ENCODE assay signal across 8 cellular contexts in the genomic region with DNA sequence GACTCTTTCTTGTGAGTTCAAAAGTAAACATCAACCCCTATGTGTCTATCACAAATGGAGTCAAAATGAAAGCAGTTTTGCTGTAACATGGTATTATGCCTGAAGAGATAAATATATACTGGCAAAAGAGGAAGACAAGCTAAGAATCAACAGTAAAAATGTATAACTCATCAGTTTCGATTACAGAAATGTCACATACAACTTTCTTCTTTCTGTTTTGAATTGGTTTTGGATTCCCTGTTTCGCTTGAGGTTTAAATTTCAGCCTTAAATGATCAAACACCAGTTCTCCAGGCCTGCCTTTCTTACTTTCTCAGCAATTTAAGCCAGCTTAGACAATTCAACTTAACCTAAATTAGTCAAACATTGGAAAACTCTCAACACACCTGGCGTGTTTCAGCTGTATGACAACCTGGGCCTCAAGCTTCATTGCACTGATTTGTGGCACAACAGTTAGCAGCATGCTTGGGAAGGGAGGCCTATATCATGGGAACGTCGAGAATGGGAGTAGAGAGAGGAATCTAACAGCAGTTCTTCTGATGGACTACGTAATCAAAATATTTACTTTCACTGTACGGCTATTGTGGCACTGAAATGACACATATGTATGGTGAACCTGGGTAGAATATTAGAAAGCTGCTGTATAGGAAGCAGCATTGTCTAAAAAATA. TPM values are rescaled to one million over a fixed set of nuclear protein-coding genes. Genes with fewer than 3 reads are reported as not detected.
DNase-seq lines count a peak whose midpoint lies in the region; ATAC-seq and TF ChIP-seq lines count a peak whose summit lies in the region.
"Had no signal": no experiment of that assay in that cellular context is flagged by ENCODE, and none has a peak within 500 bp of the region (broad histone marks: within the 10 kb centered on the region; RNA-seq: fewer than 3 reads in every experiment).

No MANE protein-coding gene starts in this region.

- intact Hi-C loops in spleen (cut with DNase I; ENCODE audit: low total_unique reads) = no loop called here

- no peak overlapping the region for H3K23ac ChIP-seq in mesenchymal stem cell (ENCODE audit: low read length in 2 of 2)

- H3K27me3 ChIP-seq in spleen (replicated peaks in 1 of 7) (no peaks in the 10 kb centered on the region), mesenchymal stem cell (ENCODE audit: control insufficient read depth in 1 of 2, insufficient read depth in 1 of 2, low read length in 2 of 2) (no peaks in the 10 kb centered on the region)

- H2BK5ac ChIP-seq in mesenchymal stem cell (ENCODE audit: low read depth, low read length, poor library complexity, severe bottlenecking) = no peak overlapping the region

- H3K4me1 ChIP-seq in spleen = peaks cover 7 to 48% (median 27%) of the 10 kb centered on the region in 6 donors
- no peaks in the 10 kb centered on the region for H3K4me1 ChIP-seq in mesenchymal stem cell (ENCODE audit: control insufficient read depth, insufficient read depth, low read depth, low read length)

- TF ChIP-seq CTCF in spleen (IDR thresholded peaks at IDR 0.05 in 8 of 11, conservative IDR thresholded peaks at IDR 0.05 in 3 of 11) = no peak

- H3K9ac ChIP-seq in mesenchymal stem cell (ENCODE audit: low read length) = no peak overlapping the region

- no peak overlapping the region for H3K4ac ChIP-seq in mesenchymal stem cell (ENCODE audit: low read depth in 1 of 2, low read length in 2 of 2)

- TF ChIP-seq POLR2A in spleen (IDR thresholded peaks at IDR 0.05) = no peak

- H3K4me3 ChIP-seq in spleen = no peak overlapping the region
- H3K4me3 ChIP-seq in mesenchymal stem cell (ENCODE audit: insufficient read depth in 1 of 2, low read depth in 1 of 2, low read length in 2 of 2) = no peak overlapping the region

- H4K8ac ChIP-seq in mesenchymal stem cell (ENCODE audit: low read length) = no peak overlapping the region

- H3K18ac ChIP-seq in mesenchymal stem cell (ENCODE audit: low read depth in 1 of 2, low read length in 2 of 2) = no peak overlapping the region

- H3K14ac ChIP-seq in mesenchymal stem cell (ENCODE audit: low read length in 2 of 2) = no peak overlapping the region

- H3K36me3 ChIP-seq in spleen (no peaks in the 10 kb centered on the region), mesenchymal stem cell (ENCODE audit: control insufficient read depth in 1 of 2, insufficient read depth in 2 of 2, low read depth in 1 of 2, low read length in 2 of 2) (no peaks in the 10 kb centered on the region)

- no peak overlapping the region for H3K4me2 ChIP-seq in mesenchymal stem cell (ENCODE audit: low read length, poor library complexity, severe bottlenecking)

- H2AFZ ChIP-seq in mesenchymal stem cell (ENCODE audit: low read depth, low read length) = no peak overlapping the region

- ATAC-seq in GM19395 (IDR thresholded peaks at IDR 0.05; ENCODE audit: unreplicated experiment) (peak; percentile 94), HG03045 (IDR thresholded peaks at IDR 0.05; ENCODE audit: unreplicated experiment) (peak; percentile 90)

- H2AK5ac ChIP-seq in mesenchymal stem cell (ENCODE audit: low read length, severe bottlenecking) = no peak overlapping the region

- WGBS in spleen, 5 donors = 68 to 78% (median 75%) methylated on average over 7 of the region's 7 CpGs
- 96% methylated on average over 7 of the region's 7 CpGs for WGBS in mesenchymal stem cell

- H3K27ac ChIP-seq in spleen (peak overlapping the region in 7 of 8 donors; percentile 0 to 81 (median 62)), mesenchymal stem cell (ENCODE audit: low read length, poor library complexity, severe bottlenecking) (no peak overlapping the region)

- DNase-seq in RPMI8226 = peak; percentile 68
- no peak for DNase-seq in spleen
- DNase-seq in DMS 273 treated with DMSO at 0.1 percent for 48 hours (lab: John Stamatoyannopoulos, UW) = no peak
- no peak for DNase-seq in mesenchymal stem cell
- no peak for DNase-seq in NCI-H1105 (lab: John Stamatoyannopoulos, UW)
- DNase-seq: activated CD8-positive, alpha-beta memory T cell treated with anti-CD3 and anti-CD28 coated beads, Interleukin-2, amount 50 U/mL, for 4 hours had no signal

- H2BK120ac ChIP-seq in mesenchymal stem cell (ENCODE audit: low read depth, low read length) = no peak overlapping the region

- no peak overlapping the region for H4K91ac ChIP-seq in mesenchymal stem cell (ENCODE audit: low read length)

- H3K9me3 ChIP-seq in spleen (no peaks in the 10 kb centered on the region), mesenchymal stem cell (ENCODE audit: control insufficient read depth, low read length) (no peaks in the 10 kb centered on the region)

- no peak overlapping the region for H2BK12ac ChIP-seq in mesenchymal stem cell (ENCODE audit: low read length in 2 of 2)

- H3K79me1 ChIP-seq in mesenchymal stem cell (replicated peaks; ENCODE audit: low read length, poor library complexity, severe bottlenecking) = no peaks in the 10 kb centered on the region

- H2BK15ac ChIP-seq in mesenchymal stem cell (ENCODE audit: low read depth, poor library complexity, severe bottlenecking) = no peak overlapping the region

RNA-seq across cellular contexts. Expression of gene MARCKS, which starts 51.8 kb away (rescaled TPM):
- 100 to 1,000 TPM in 3 of 7 donors, 10 to 100 TPM in 4; 56.2 to 119 (median 83.1) TPM for total RNA-seq in spleen
- polyA plus RNA-seq in spleen = 10 to 100 TPM; 43.4 to 65.1 (median 49.5) TPM
- polyA plus RNA-seq in mesenchymal stem cell (2013, experiment 1 of 2) = 133 TPM
- 131 TPM for polyA plus RNA-seq in mesenchymal stem cell (2013, experiment 2 of 2)
